16 cellular contexts compared by ENCODE assay signal in the genomic region with DNA sequence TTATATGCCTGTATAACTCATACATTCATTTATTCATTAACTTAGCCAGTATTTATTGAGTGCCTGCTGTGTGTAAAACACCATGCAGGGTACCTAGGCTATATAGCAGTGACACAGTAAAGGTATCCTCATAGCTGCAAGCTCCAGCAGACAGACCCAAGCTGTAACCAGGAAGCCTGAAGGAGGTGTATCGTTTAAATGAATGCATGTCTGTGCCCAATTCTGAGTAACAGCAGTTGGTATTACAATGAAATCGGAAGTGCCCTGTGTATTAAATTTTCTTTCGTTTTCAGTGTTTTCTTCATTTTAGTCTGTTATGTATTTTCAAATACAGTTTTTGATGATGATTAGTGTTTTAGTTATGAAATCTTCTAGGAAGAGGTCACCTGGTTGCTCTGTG.
DNase-seq lines count a peak whose midpoint lies in the region; ATAC-seq and TF ChIP-seq lines count a peak whose summit lies in the region.
"Had no signal": no experiment of that assay in that cellular context is flagged by ENCODE, and none has a peak within 500 bp of the region (broad histone marks: within the 10 kb centered on the region; RNA-seq: fewer than 3 reads in every experiment).

No MANE protein-coding gene starts in this region.

- ATAC-seq in HCT116 (no peak), Panc1 (no peak), HG03432 (IDR thresholded peaks at IDR 0.05; ENCODE audit: unreplicated experiment) (no peak)
- ATAC-seq: CD8-positive, alpha-beta T cell; GM12878; GM23338 had no signal

- intact Hi-C loops in HCT116 (cut with micrococcal nuclease), result no loop called here
- intact Hi-C loops in Panc1 (cut with micrococcal nuclease; ENCODE audit: unreplicated experiment), result loop anchor here (10.0 kb wide), 1 partner anchor 233 kb away; no protein-coding TSS in a partner anchor
- intact Hi-C loops in lower leg skin (cut with DNase I; ENCODE audit: low total_unique reads), result no loop called here

- no peak overlapping the region for H3K4me2 ChIP-seq in HCT116 (ENCODE audit: low read length)
- no peak overlapping the region for H3K4me2 ChIP-seq in osteoblast (ENCODE audit: insufficient read depth, low read length)
- H3K4me2 ChIP-seq: GM23338 had no signal

- TF ChIP-seq POLR2A in HCT116 (IDR thresholded peaks at IDR 0.05; ENCODE audit: borderline replicate concordance, extremely low read depth, insufficient read depth, insufficient read length), result no peak
- TF ChIP-seq POLR2A in lower leg skin (IDR thresholded peaks at IDR 0.05), result no peak

- TF ChIP-seq CTCF in GM12865 (IDR thresholded peaks at IDR 0.05; ENCODE audit: insufficient read depth, low read depth, low read length, missing control alignments), result no peak
- TF ChIP-seq CTCF in HCT116 (IDR thresholded peaks at IDR 0.05 in 2 of 3, conservative IDR thresholded peaks at IDR 0.05 in 1 of 3; ENCODE audit: borderline replicate concordance in 1 of 3, insufficient read depth in 1 of 3, low read depth in 2 of 3, low read length in 2 of 3), result no peak
- no peak for TF ChIP-seq CTCF in Panc1 (IDR thresholded peaks at IDR 0.05)
- TF ChIP-seq CTCF in mesothelial cell of epicardium (IDR thresholded peaks at IDR 0.05; ENCODE audit: unreplicated experiment), result no peak
- no peak for TF ChIP-seq CTCF in osteoblast (IDR thresholded peaks at IDR 0.05; ENCODE audit: extremely low read depth, low read depth, low read length)
- TF ChIP-seq CTCF in lower leg skin (IDR thresholded peaks at IDR 0.05), result no peak

- no peaks in the 10 kb centered on the region for H3K36me3 Mint-ChIP-seq in mesothelial cell of epicardium

- no peak overlapping the region for H2AFZ ChIP-seq in HCT116 (ENCODE audit: low read depth, low read length, poor library complexity, severe bottlenecking)
- no peak overlapping the region for H2AFZ ChIP-seq in osteoblast (ENCODE audit: low read length)
- H2AFZ ChIP-seq: GM23338 had no signal

- no peaks in the 10 kb centered on the region for H3K36me3 ChIP-seq in HCT116 (ENCODE audit: control insufficient read depth in 1 of 2, insufficient read depth in 2 of 2, low read length in 2 of 2)
- no peaks in the 10 kb centered on the region for H3K36me3 ChIP-seq in Panc1 (ENCODE audit: control insufficient read depth, insufficient read depth, low read length)
- H3K36me3 ChIP-seq in osteoblast (ENCODE audit: insufficient read depth, low read length), result no peaks in the 10 kb centered on the region

- TF ChIP-seq RAD21 in HCT116 (IDR thresholded peaks at IDR 0.05; ENCODE audit: low read depth), result no peak

- in situ Hi-C loops in Panc1 (cut with HindIII; ENCODE audit: low pct_unique_long_range_greater_than_20kb, low sequenced_read_pairs), result no loop called here

- no peaks in the 10 kb centered on the region for H3K9me2 ChIP-seq in HCT116 (ENCODE audit: insufficient read depth)

- H3K27me3 Mint-ChIP-seq in mesothelial cell of epicardium (ENCODE audit: low read depth), result no peaks in the 10 kb centered on the region

- peaks cover 68% of the 10 kb centered on the region for H3K4me1 Mint-ChIP-seq in mesothelial cell of epicardium

- H3K9me3 Mint-ChIP-seq in mesothelial cell of epicardium, result no peaks in the 10 kb centered on the region
- H3K9me3 Mint-ChIP-seq: CD8-positive, alpha-beta T cell; GM23338; H9 had no signal

- DNase-seq in GM12865 (ENCODE audit: low read depth), result peak; percentile 14
- no peak for DNase-seq in HCT116 (ENCODE audit: low read depth, low spot score)
- no peak for DNase-seq in Panc1 (ENCODE audit: low read depth, low spot score)
- DNase-seq in mesothelial cell of epicardium (ENCODE audit: low spot score in 2 of 2, unreplicated experiment in 2 of 2), result no peak
- DNase-seq in activated CD4-positive, alpha-beta T cell treated with anti-CD3 and anti-CD28 coated beads for 4 hours, result no peak
- DNase-seq in osteoblast (ENCODE audit: insufficient read length, low spot score, missing footprints), result no peak
- DNase-seq in lower leg skin (ENCODE audit: low spot score in 2 of 2), result no peak
- DNase-seq: C1 segment of cervical spinal cord; Caco-2; CD8-positive, alpha-beta T cell; DMS153; DND-41; H9 had no signal

- POLR2A ChIA-PET in HCT116 (lab: Charles Lee), result no interaction called here
- POLR2A ChIA-PET in Panc1 (lab: Charles Lee), result no interaction called here

- no peak overlapping the region for H3K4me3 Mint-ChIP-seq in mesothelial cell of epicardium
- H3K4me3 Mint-ChIP-seq: CD8-positive, alpha-beta T cell; GM23338; H9 had no signal

- no peaks in the 10 kb centered on the region for H4K20me1 ChIP-seq in HCT116 (ENCODE audit: insufficient read depth)
- no peaks in the 10 kb centered on the region for H4K20me1 ChIP-seq in osteoblast (ENCODE audit: insufficient read depth, low read length)

- RAD21 ChIA-PET in HCT116 (lab: Charles Lee; ENCODE audit: low non-redundant PET in 1 of 2, low total read pairs in 2 of 2, uncharacterized antibody in 2 of 2, unreplicated experiment in 2 of 2), result no interaction called here

- H3K4me1 ChIP-seq in HCT116 (ENCODE audit: control insufficient read depth in 1 of 2, insufficient read depth in 2 of 2, low read length in 2 of 2), result peaks cover 56 to 64% of the 10 kb centered on the region in 2 experiments
- peaks cover 38% of the 10 kb centered on the region for H3K4me1 ChIP-seq in Panc1 (ENCODE audit: control insufficient read depth, insufficient read depth, low read length)
- peaks cover 23% of the 10 kb centered on the region for H3K4me1 ChIP-seq in osteoblast (ENCODE audit: insufficient read depth, low read length)

- peak overlapping the region; percentile 37 for H3K27ac Mint-ChIP-seq in mesothelial cell of epicardium
- H3K27ac Mint-ChIP-seq: CD8-positive, alpha-beta T cell; GM23338 had no signal

- no peaks in the 10 kb centered on the region for H3K9me3 ChIP-seq in HCT116 (ENCODE audit: control insufficient read depth in 1 of 2, insufficient read depth in 1 of 2, low read depth in 1 of 2, low read length in 2 of 2)
- H3K9me3 ChIP-seq in Panc1 (ENCODE audit: control insufficient read depth, insufficient read depth, low read depth, low read length), result no peaks in the 10 kb centered on the region
- no peaks in the 10 kb centered on the region for H3K9me3 ChIP-seq in osteoblast (ENCODE audit: low read depth, low read length)
- H3K9me3 ChIP-seq: Caco-2 had no signal

- CTCF ChIA-PET in HCT116 (lab: Charles Lee) (no interaction called here), Panc1 (lab: Charles Lee) (no interaction called here)

- H3K27ac ChIP-seq in HCT116 (ENCODE audit: low read depth, low read length), result peak overlapping the region; percentile 89
- peak overlapping the region; percentile 93 for H3K27ac ChIP-seq in Panc1 (ENCODE audit: low read length)
- H3K27ac ChIP-seq in osteoblast (ENCODE audit: low read depth, low read length), result no peak overlapping the region

- H3K9ac ChIP-seq in HCT116 (ENCODE audit: low read length), result no peak overlapping the region

- H3K27me3 ChIP-seq in HCT116 (ENCODE audit: insufficient read depth, low read length) (no peaks in the 10 kb centered on the region), Panc1 (ENCODE audit: control insufficient read depth, insufficient read depth, low read length) (no peaks in the 10 kb centered on the region), osteoblast (ENCODE audit: insufficient read depth, low read length) (no peaks in the 10 kb centered on the region)

- WGBS in lower leg skin, 2 donors, result 94 to 100% methylated on average over 3 of the region's 3 CpGs

- no TSS peak for BruUV-seq in HCT116 (replicated peaks; lab: Mats Ljungman, UMichigan)
- BruUV-seq in Panc1 (replicated peaks; lab: Mats Ljungman, UMichigan), result no TSS peak

- H3K79me2 ChIP-seq in HCT116 (ENCODE audit: insufficient read depth, low read length) (no peaks in the 10 kb centered on the region), osteoblast (ENCODE audit: insufficient read depth, low read length) (no peaks in the 10 kb centered on the region)

- no peak overlapping the region for H3K4me3 ChIP-seq in GM12865 (ENCODE audit: low read depth, low read length)
- H3K4me3 ChIP-seq in HCT116 (replicated peaks in 1 of 2; ENCODE audit: low read depth in 1 of 2, low read length in 2 of 2), result no peak overlapping the region
- H3K4me3 ChIP-seq in Panc1 (ENCODE audit: low read depth in 2 of 2, low read length in 2 of 2), result no peak overlapping the region
- no peak overlapping the region for H3K4me3 ChIP-seq in osteoblast (ENCODE audit: insufficient read depth, low read length)
- H3K4me3 ChIP-seq in lower leg skin (ENCODE audit: low read depth, poor library complexity, severe bottlenecking), result no peak overlapping the region
- H3K4me3 ChIP-seq: GM12878, GM23338 had no signal

TF ChIP-seq in HCT116, 20 proteins besides CTCF, POLR2A, EP300 and RAD21 (continues in another document):
- TF ChIP-seq JUND (IDR thresholded peaks at IDR 0.05) (no peak), EZH2phosphoT487 (IDR thresholded peaks at IDR 0.05; ENCODE audit: borderline replicate concordance) (no peak), YY1 (IDR thresholded peaks at IDR 0.05; ENCODE audit: extremely low read depth, insufficient replicate concordance, low read depth, low read length) (no peak), CBX3 (IDR thresholded peaks at IDR 0.05; ENCODE audit: low read depth) (no peak), TCF7L2 (IDR thresholded peaks at IDR 0.05; ENCODE audit: borderline replicate concordance, extremely low read depth, insufficient read depth, insufficient read length) (no peak), ZNF274 (IDR thresholded peaks at IDR 0.05; ENCODE audit: low read depth, low read length) (no peak)
- TF ChIP-seq, protein P1, sequence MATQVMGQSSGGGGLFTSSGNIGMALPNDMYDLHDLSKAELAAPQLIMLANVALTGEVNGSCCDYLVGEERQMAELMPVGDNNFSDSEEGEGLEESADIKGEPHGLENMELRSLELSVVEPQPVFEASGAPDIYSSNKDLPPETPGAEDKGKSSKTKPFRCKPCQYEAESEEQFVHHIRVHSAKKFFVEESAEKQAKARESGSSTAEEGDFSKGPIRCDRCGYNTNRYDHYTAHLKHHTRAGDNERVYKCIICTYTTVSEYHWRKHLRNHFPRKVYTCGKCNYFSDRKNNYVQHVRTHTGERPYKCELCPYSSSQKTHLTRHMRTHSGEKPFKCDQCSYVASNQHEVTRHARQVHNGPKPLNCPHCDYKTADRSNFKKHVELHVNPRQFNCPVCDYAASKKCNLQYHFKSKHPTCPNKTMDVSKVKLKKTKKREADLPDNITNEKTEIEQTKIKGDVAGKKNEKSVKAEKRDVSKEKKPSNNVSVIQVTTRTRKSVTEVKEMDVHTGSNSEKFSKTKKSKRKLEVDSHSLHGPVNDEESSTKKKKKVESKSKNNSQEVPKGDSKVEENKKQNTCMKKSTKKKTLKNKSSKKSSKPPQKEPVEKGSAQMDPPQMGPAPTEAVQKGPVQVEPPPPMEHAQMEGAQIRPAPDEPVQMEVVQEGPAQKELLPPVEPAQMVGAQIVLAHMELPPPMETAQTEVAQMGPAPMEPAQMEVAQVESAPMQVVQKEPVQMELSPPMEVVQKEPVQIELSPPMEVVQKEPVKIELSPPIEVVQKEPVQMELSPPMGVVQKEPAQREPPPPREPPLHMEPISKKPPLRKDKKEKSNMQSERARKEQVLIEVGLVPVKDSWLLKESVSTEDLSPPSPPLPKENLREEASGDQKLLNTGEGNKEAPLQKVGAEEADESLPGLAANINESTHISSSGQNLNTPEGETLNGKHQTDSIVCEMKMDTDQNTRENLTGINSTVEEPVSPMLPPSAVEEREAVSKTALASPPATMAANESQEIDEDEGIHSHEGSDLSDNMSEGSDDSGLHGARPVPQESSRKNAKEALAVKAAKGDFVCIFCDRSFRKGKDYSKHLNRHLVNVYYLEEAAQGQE (IDR thresholded peaks at IDR 0.05; ENCODE audit: low read depth), result no peak
